In genomic region chr15:58383876-58384275, GRCh38 we compare ENCODE assay signal across 15 cellular contexts. TPM values are rescaled to one million over a fixed set of nuclear protein-coding genes. Genes with fewer than 3 reads are reported as not detected.
DNase-seq lines count a peak whose midpoint lies in the region; ATAC-seq and FAIRE-seq lines count a peak whose summit lies in the region.
"Had no signal": no experiment of that assay in that cellular context is flagged by ENCODE, and none has a peak within 500 bp of the region (broad histone marks: within the 10 kb centered on the region; RNA-seq: fewer than 3 reads in every experiment).

No MANE protein-coding gene starts in this region.

- DNase-seq in activated CD4-positive, alpha-beta memory T cell treated with anti-CD3 and anti-CD28 coated beads for 36 hours, result peak; percentile 70
- DNase-seq in activated CD4-positive, alpha-beta memory T cell treated with anti-CD3 and anti-CD28 coated beads, Interleukin-2, amount 10 ng/mL, durations not matched to agents 7 days and 5 days, result no peak
- DNase-seq in activated CD4-positive, alpha-beta T cell treated with anti-CD3 and anti-CD28 coated beads, Interleukin-2, amount 50 U/mL, for 48 hours, result peak; percentile 41 to 59
- DNase-seq in iPS DF 19.7 (ENCODE audit: low read depth, low spot score) (peak; percentile 60), HTR-8/SVneo (ENCODE audit: insufficient read length, low spot score) (no peak)
- DNase-seq in stimulated activated CD8-positive, alpha-beta memory T cell treated with anti-CD3 and anti-CD28 coated beads, Interleukin-4, amount 100 ng/mL, for 48 hours, result peak; percentile 72
- DNase-seq: activated B cell treated with CpG ODN at 0.5 μM for 24 hours, DMS79, glutamatergic neuron, mammary epithelial cell, NCI-H510A treated with DMSO at 0.1 percent for 48 hours, upper lobe of right lung had no signal

- no peak for ATAC-seq in HG02763 (IDR thresholded peaks at IDR 0.05; ENCODE audit: unreplicated experiment)
- no peak for ATAC-seq in GM21619 (IDR thresholded peaks at IDR 0.05; ENCODE audit: unreplicated experiment)
- ATAC-seq: upper lobe of right lung had no signal

- H3K27ac Mint-ChIP-seq in activated CD4-positive, alpha-beta memory T cell treated with anti-CD3 and anti-CD28 coated beads for 36 hours, result peak overlapping the region; percentile 53
- H3K27ac Mint-ChIP-seq in activated CD4-positive, alpha-beta memory T cell treated with anti-CD3 and anti-CD28 coated beads, Interleukin-2, amount 10 ng/mL, durations not matched to agents 7 days and 5 days, result no peak overlapping the region
- H3K27ac Mint-ChIP-seq: activated B cell treated with CpG ODN at 0.5 μM for 24 hours, brain had no signal

- no peaks in the 10 kb centered on the region for H3K27me3 Mint-ChIP-seq in activated CD4-positive, alpha-beta memory T cell treated with anti-CD3 and anti-CD28 coated beads for 36 hours
- H3K27me3 Mint-ChIP-seq in activated CD4-positive, alpha-beta memory T cell treated with anti-CD3 and anti-CD28 coated beads, Interleukin-2, amount 10 ng/mL, durations not matched to agents 7 days and 5 days, result peaks cover 2% of the 10 kb centered on the region
- H3K27me3 Mint-ChIP-seq: activated B cell treated with CpG ODN at 0.5 μM for 24 hours had no signal

- intact Hi-C loops in activated CD4-positive, alpha-beta memory T cell treated with anti-CD3 and anti-CD28 coated beads for 36 hours (cut with micrococcal nuclease), result loop anchor here (1.0 kb wide), 1 partner anchor 52 kb away; no protein-coding TSS in a partner anchor

- H3K9me3 Mint-ChIP-seq in activated CD4-positive, alpha-beta memory T cell treated with anti-CD3 and anti-CD28 coated beads for 36 hours, result no peaks in the 10 kb centered on the region
- H3K9me3 Mint-ChIP-seq in activated CD4-positive, alpha-beta memory T cell treated with anti-CD3 and anti-CD28 coated beads, Interleukin-2, amount 10 ng/mL, durations not matched to agents 7 days and 5 days, result peaks cover 4% of the 10 kb centered on the region
- H3K9me3 Mint-ChIP-seq: activated B cell treated with CpG ODN at 0.5 μM for 24 hours had no signal

- POLR2A ChIA-PET in activated CD4-positive, alpha-beta memory T cell treated with anti-CD3 and anti-CD28 coated beads for 36 hours (lab: Charles Lee), result interaction anchor here (0.9 to 1.1 kb wide), 3 partner anchors 51 to 387 kb away, joined by 3 to 5 read pairs (median 5); partner anchors contain the start of gene MINDY2
- POLR2A ChIA-PET in activated CD4-positive, alpha-beta memory T cell treated with anti-CD3 and anti-CD28 coated beads, Interleukin-2, amount 10 ng/mL, durations not matched to agents 7 days and 5 days (lab: Charles Lee), result no interaction called here

- no peak overlapping the region for H3K4me3 Mint-ChIP-seq in activated CD4-positive, alpha-beta memory T cell treated with anti-CD3 and anti-CD28 coated beads for 36 hours
- no peak overlapping the region for H3K4me3 Mint-ChIP-seq in activated CD4-positive, alpha-beta memory T cell treated with anti-CD3 and anti-CD28 coated beads, Interleukin-2, amount 10 ng/mL, durations not matched to agents 7 days and 5 days
- H3K4me3 Mint-ChIP-seq: activated B cell treated with CpG ODN at 0.5 μM for 24 hours, brain had no signal

- H3K4me1 Mint-ChIP-seq in activated CD4-positive, alpha-beta memory T cell treated with anti-CD3 and anti-CD28 coated beads for 36 hours (ENCODE audit: low read depth), result peaks cover 10% of the 10 kb centered on the region
- no peaks in the 10 kb centered on the region for H3K4me1 Mint-ChIP-seq in activated CD4-positive, alpha-beta memory T cell treated with anti-CD3 and anti-CD28 coated beads, Interleukin-2, amount 10 ng/mL, durations not matched to agents 7 days and 5 days
- H3K4me1 Mint-ChIP-seq: activated B cell treated with CpG ODN at 0.5 μM for 24 hours had no signal

- FAIRE-seq in HTR-8/SVneo (lab: Jason Lieb, UNC), result no peak

- CTCF ChIA-PET in activated CD4-positive, alpha-beta memory T cell treated with anti-CD3 and anti-CD28 coated beads for 36 hours (lab: Charles Lee), result interaction anchor here (0.7 to 1.1 kb wide), 2 partner anchors 43 to 74 kb away, joined by 3 read pairs; no protein-coding TSS in a partner anchor
- CTCF ChIA-PET in activated CD4-positive, alpha-beta memory T cell treated with anti-CD3 and anti-CD28 coated beads, Interleukin-2, amount 10 ng/mL, durations not matched to agents 7 days and 5 days (lab: Charles Lee), result no interaction called here

- no peaks in the 10 kb centered on the region for H3K36me3 Mint-ChIP-seq in activated CD4-positive, alpha-beta memory T cell treated with anti-CD3 and anti-CD28 coated beads for 36 hours
- H3K36me3 Mint-ChIP-seq in activated CD4-positive, alpha-beta memory T cell treated with anti-CD3 and anti-CD28 coated beads, Interleukin-2, amount 10 ng/mL, durations not matched to agents 7 days and 5 days (ENCODE audit: low read depth), result no peaks in the 10 kb centered on the region
- H3K36me3 Mint-ChIP-seq: brain had no signal

RNA-seq across cellular contexts. Expression of gene LIPC, which starts 47.9 kb away (rescaled TPM):
- total RNA-seq in activated CD4-positive, alpha-beta memory T cell treated with anti-CD3 and anti-CD28 coated beads for 36 hours, result not detected
- under 1 TPM; 0.60 to 0.68 TPM for total RNA-seq in activated CD4-positive, alpha-beta memory T cell treated with anti-CD3 and anti-CD28 coated beads, Interleukin-2, amount 10 ng/mL, durations not matched to agents 7 days and 5 days
- total RNA-seq: activated B cell treated with CpG ODN at 0.5 μM for 24 hours, mammary epithelial cell had no signal

Comparison
In these comparisons a context has a peak if more than half of its experiments do, and no peak if none do; other contexts are left out.
1. DNase-seq: peak in activated CD4-positive, alpha-beta memory T cell treated with anti-CD3 and anti-CD28 coated beads for 36 hours (single experiment), activated CD4-positive, alpha-beta T cell treated with anti-CD3 and anti-CD28 coated beads, Interleukin-2, amount 50 U/mL, for 48 hours (2 of 2), iPS DF 19.7 (single experiment) and stimulated activated CD8-positive, alpha-beta memory T cell treated with anti-CD3 and anti-CD28 coated beads, Interleukin-4, amount 100 ng/mL, for 48 hours (single experiment); none in activated CD4-positive, alpha-beta memory T cell treated with anti-CD3 and anti-CD28 coated beads, Interleukin-2, amount 10 ng/mL, durations not matched to agents 7 days and 5 days (single experiment) and HTR-8/SVneo (single experiment).